ENCODE assay signal across 2 cellular contexts in genomic region chr5:132417889-132418432, GRCh38.
TF ChIP-seq lines count a peak whose summit lies in the region.

No MANE protein-coding gene starts in this region.

TF ChIP-seq in liver, 16 proteins besides CTCF, POLR2A, EP300 and RAD21 (continued from another document):
- TF ChIP-seq, protein P1, sequence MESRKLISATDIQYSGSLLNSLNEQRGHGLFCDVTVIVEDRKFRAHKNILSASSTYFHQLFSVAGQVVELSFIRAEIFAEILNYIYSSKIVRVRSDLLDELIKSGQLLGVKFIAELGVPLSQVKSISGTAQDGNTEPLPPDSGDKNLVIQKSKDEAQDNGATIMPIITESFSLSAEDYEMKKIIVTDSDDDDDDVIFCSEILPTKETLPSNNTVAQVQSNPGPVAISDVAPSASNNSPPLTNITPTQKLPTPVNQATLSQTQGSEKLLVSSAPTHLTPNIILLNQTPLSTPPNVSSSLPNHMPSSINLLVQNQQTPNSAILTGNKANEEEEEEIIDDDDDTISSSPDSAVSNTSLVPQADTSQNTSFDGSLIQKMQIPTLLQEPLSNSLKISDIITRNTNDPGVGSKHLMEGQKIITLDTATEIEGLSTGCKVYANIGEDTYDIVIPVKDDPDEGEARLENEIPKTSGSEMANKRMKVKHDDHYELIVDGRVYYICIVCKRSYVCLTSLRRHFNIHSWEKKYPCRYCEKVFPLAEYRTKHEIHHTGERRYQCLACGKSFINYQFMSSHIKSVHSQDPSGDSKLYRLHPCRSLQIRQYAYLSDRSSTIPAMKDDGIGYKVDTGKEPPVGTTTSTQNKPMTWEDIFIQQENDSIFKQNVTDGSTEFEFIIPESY (IDR thresholded peaks at IDR 0.05): no peak
- no peak for TF ChIP-seq GABPA (IDR thresholded peaks at IDR 0.05 in 1 of 2, conservative IDR thresholded peaks at IDR 0.05 in 1 of 2)

TF ChIP-seq in HepG2, 621 proteins besides CTCF, POLR2A, EP300 and RAD21 (continued from another document):
- TF ChIP-seq ZNF572 (CRISPR knock-in tag; IDR thresholded peaks at IDR 0.05) (no peak), CENPX (CRISPR knock-in tag; IDR thresholded peaks at IDR 0.05) (no peak), ZNF337 (CRISPR knock-in tag; IDR thresholded peaks at IDR 0.05; ENCODE audit: borderline replicate concordance, low read depth) (no peak), ZNF75D (CRISPR knock-in tag; IDR thresholded peaks at IDR 0.05; ENCODE audit: borderline replicate concordance) (no peak), ZNF597 (CRISPR knock-in tag; IDR thresholded peaks at IDR 0.05) (no peak)
